ENCODE assay signal across 18 cellular contexts in the genomic region with DNA sequence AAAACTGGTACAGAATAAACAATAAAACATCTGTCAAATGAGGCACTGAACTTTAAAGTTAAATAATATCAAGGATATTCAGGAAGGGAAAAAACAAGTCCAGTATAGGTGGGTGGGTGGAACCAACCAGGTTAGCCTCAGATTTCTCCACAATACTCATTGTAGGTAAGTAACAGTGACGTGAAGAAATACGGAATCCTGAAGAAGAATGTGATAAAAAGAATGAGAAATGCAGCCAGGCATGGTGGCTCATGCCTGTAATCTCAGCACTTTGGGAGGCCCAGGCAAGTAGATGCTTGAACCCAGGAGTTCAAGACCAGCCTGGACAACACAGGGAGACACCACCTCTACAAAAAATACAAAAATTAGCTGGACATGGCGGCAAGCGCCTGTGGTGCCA. TPM values are rescaled to one million over a fixed set of nuclear protein-coding genes. Genes with fewer than 3 reads are reported as not detected.
DNase-seq lines count a peak whose midpoint lies in the region; ATAC-seq and TF ChIP-seq lines count a peak whose summit lies in the region.
"Had no signal": no experiment of that assay in that cellular context is flagged by ENCODE, and none has a peak within 500 bp of the region (broad histone marks: within the 10 kb centered on the region; RNA-seq: fewer than 3 reads in every experiment).

No MANE protein-coding gene starts in this region.

- CTCF ChIA-PET in MCF 10A (lab: Yijun Ruan, JAX), result no interaction called here
- CTCF ChIA-PET in CD4-positive, alpha-beta memory T cell (lab: Charles Lee; ENCODE audit: partially characterized antibody), result no interaction called here

- intact Hi-C loops in MCF 10A (cut with micrococcal nuclease) (no loop called here), breast epithelium (cut with DNase I; ENCODE audit: low total_unique reads) (no loop called here)
- intact Hi-C loops in CD4-positive, alpha-beta memory T cell (cut with micrococcal nuclease), result no loop called here

- H3K36me3 ChIP-seq in breast epithelium (no peaks in the 10 kb centered on the region), endodermal cell (ENCODE audit: control insufficient read depth, insufficient read depth, low read length) (peaks cover 26% of the 10 kb centered on the region)
- H3K36me3 ChIP-seq in CD4-positive, alpha-beta memory T cell (ENCODE audit: insufficient read depth, low read length), result no peaks in the 10 kb centered on the region

- H3K27me3 Mint-ChIP-seq in MCF 10A (ENCODE audit: insufficient read depth, unreplicated experiment) (no peaks in the 10 kb centered on the region), endodermal cell (ENCODE audit: insufficient read depth) (no peaks in the 10 kb centered on the region), neural crest cell (ENCODE audit: low read depth) (no peaks in the 10 kb centered on the region)
- no peaks in the 10 kb centered on the region for H3K27me3 Mint-ChIP-seq in CD4-positive, alpha-beta memory T cell
- H3K27me3 Mint-ChIP-seq: B cell had no signal

- H3K36me3 Mint-ChIP-seq in MCF 10A (ENCODE audit: insufficient read depth, unreplicated experiment), result no peaks in the 10 kb centered on the region
- peaks cover 21% of the 10 kb centered on the region for H3K36me3 Mint-ChIP-seq in endodermal cell (ENCODE audit: low read depth)
- no peaks in the 10 kb centered on the region for H3K36me3 Mint-ChIP-seq in neural crest cell (ENCODE audit: low read depth)
- H3K36me3 Mint-ChIP-seq in CD4-positive, alpha-beta memory T cell, result peaks cover 0 to 8% of the 10 kb centered on the region in 2 donors

- peak overlapping the region; percentile 42 for H3K27ac Mint-ChIP-seq in MCF 10A (ENCODE audit: low read depth, unreplicated experiment)
- peak overlapping the region; percentile 81 for H3K27ac Mint-ChIP-seq in endodermal cell
- H3K27ac Mint-ChIP-seq in neural crest cell (ENCODE audit: unreplicated experiment), result peak overlapping the region; percentile 12
- H3K27ac Mint-ChIP-seq in CD4-positive, alpha-beta memory T cell, result peak overlapping the region in 2 of 7 donors; percentile 36 to 55

- 96% methylated on average over 4 of the region's 4 CpGs; no CpG with 5 or more reads in 1 of the 2 experiments for WGBS in endodermal cell (ENCODE audit: insufficient coverage in 1 of 2, insufficient read length in 1 of 2), 2 experiments

- ATAC-seq in HG02588 (IDR thresholded peaks at IDR 0.05; ENCODE audit: unreplicated experiment), result no peak
- ATAC-seq: HCT116 had no signal

- BruUV-seq in MCF 10A (replicated peaks; lab: Mats Ljungman, UMichigan), result no TSS peak

- H3K4me3 Mint-ChIP-seq in MCF 10A (ENCODE audit: unreplicated experiment), result no peak overlapping the region
- H3K4me3 Mint-ChIP-seq in endodermal cell, result no peak overlapping the region
- H3K4me3 Mint-ChIP-seq in neural crest cell, result no peak overlapping the region
- H3K4me3 Mint-ChIP-seq in CD4-positive, alpha-beta memory T cell, result peak overlapping the region in 1 of 8 donors; percentile 45
- H3K4me3 Mint-ChIP-seq: B cell had no signal

- POLR2A ChIA-PET in MCF 10A (lab: Yijun Ruan, JAX), result interaction anchor here (0.9 to 1.4 kb wide), 2 partner anchors 11 to 13 kb away, joined by 3 read pairs; no protein-coding TSS in a partner anchor
- POLR2A ChIA-PET in CD4-positive, alpha-beta memory T cell (lab: Charles Lee; ENCODE audit: partially characterized antibody), result no interaction called here

- H3K27me3 ChIP-seq in breast epithelium, result no peaks in the 10 kb centered on the region
- H3K27me3 ChIP-seq in endodermal cell (ENCODE audit: control insufficient read depth, insufficient read depth, low read length, poor library complexity, severe bottlenecking), result no peaks in the 10 kb centered on the region
- H3K27me3 ChIP-seq in CD4-positive, alpha-beta memory T cell (ENCODE audit: insufficient read depth, low read length), result no peaks in the 10 kb centered on the region

- H3K9ac ChIP-seq in endodermal cell (ENCODE audit: extremely low read depth, low read length, poor library complexity, severe bottlenecking), result no peak overlapping the region

- TF ChIP-seq POLR2A in breast epithelium (IDR thresholded peaks at IDR 0.05), result no peak

- H3K27ac ChIP-seq in breast epithelium (no peak overlapping the region), endodermal cell (ENCODE audit: low read depth, low read length) (no peak overlapping the region)
- H3K27ac ChIP-seq in CD4-positive, alpha-beta memory T cell (ENCODE audit: low read depth, low read length), result no peak overlapping the region

- peaks cover 25% of the 10 kb centered on the region for H3K4me1 Mint-ChIP-seq in MCF 10A (ENCODE audit: insufficient read depth, unreplicated experiment)
- H3K4me1 Mint-ChIP-seq in endodermal cell, result peaks cover 9% of the 10 kb centered on the region
- H3K4me1 Mint-ChIP-seq in neural crest cell, result peaks cover 3% of the 10 kb centered on the region
- H3K4me1 Mint-ChIP-seq in CD4-positive, alpha-beta memory T cell, result peaks cover 32 to 81% (median 60%) of the 10 kb centered on the region in 4 donors

- H3K9me3 ChIP-seq in breast epithelium (no peaks in the 10 kb centered on the region), endodermal cell (ENCODE audit: control insufficient read depth, low read length) (no peaks in the 10 kb centered on the region)
- H3K9me3 ChIP-seq in CD4-positive, alpha-beta memory T cell (ENCODE audit: control insufficient read depth in 1 of 2, low read length in 2 of 2), result no peaks in the 10 kb centered on the region

- no peaks in the 10 kb centered on the region for H3K9me3 Mint-ChIP-seq in MCF 10A (ENCODE audit: unreplicated experiment)
- peaks cover 3% of the 10 kb centered on the region for H3K9me3 Mint-ChIP-seq in endodermal cell
- H3K9me3 Mint-ChIP-seq in neural crest cell, result no peaks in the 10 kb centered on the region
- peaks cover 0 to 2% (median 0%) of the 10 kb centered on the region in 8 donors for H3K9me3 Mint-ChIP-seq in CD4-positive, alpha-beta memory T cell

- DNase-seq in MCF 10A (ENCODE audit: unreplicated experiment) (no peak), breast epithelium (ENCODE audit: low spot score in 2 of 2) (no peak), endodermal cell (no peak), neural crest cell (ENCODE audit: low read depth, low spot score) (no peak), NCI-H128 (lab: John Stamatoyannopoulos, UW; ENCODE audit: unreplicated experiment) (no peak)
- no peak for DNase-seq in CD4-positive, alpha-beta memory T cell
- DNase-seq: COR-L47, DMS 273 treated with DMSO at 0.1 percent for 48 hours, DND-41, NCI-H1105, NCI-H1694 treated with DMSO at 0.1 percent for 48 hours, NCI-H510A treated with DMSO at 0.1 percent for 48 hours, NCI-H82, OCI-M1, SHP77 treated with DMSO at 0.1 percent for 48 hours had no signal

- no peak for TF ChIP-seq CTCF in MCF 10A (IDR thresholded peaks at IDR 0.05; ENCODE audit: unreplicated experiment)
- TF ChIP-seq CTCF in breast epithelium (IDR thresholded peaks at IDR 0.05), result no peak
- TF ChIP-seq CTCF in endodermal cell (conservative IDR thresholded peaks at IDR 0.05), result no peak
- TF ChIP-seq CTCF in neural crest cell (conservative IDR thresholded peaks at IDR 0.05), result no peak

- H3K4me3 ChIP-seq in breast epithelium (no peak overlapping the region), endodermal cell (ENCODE audit: low read length) (no peak overlapping the region)
- no peak overlapping the region for H3K4me3 ChIP-seq in CD4-positive, alpha-beta memory T cell (ENCODE audit: low read length in 2 of 2)

- H3K4me1 ChIP-seq in breast epithelium (no peaks in the 10 kb centered on the region), endodermal cell (ENCODE audit: control insufficient read depth, insufficient read depth, low read length) (no peaks in the 10 kb centered on the region)
- H3K4me1 ChIP-seq in CD4-positive, alpha-beta memory T cell (ENCODE audit: insufficient read depth, low read length), result peaks cover 24% of the 10 kb centered on the region

RNA-seq across cellular contexts. Expression of a gene that starts 47.3 kb away (rescaled TPM):
- total RNA-seq in MCF 10A (2022) (65.1 and 78.5 TPM in 2 replicates), breast epithelium (10 to 100 TPM; 43.3 to 56.5 (median 43.4) TPM), endodermal cell (100 to 1,000 TPM in 1 of 2 donors, 10 to 100 TPM in 1; 85.5 to 104 TPM), neural crest cell (98.5 and 119 TPM in 2 replicates)
- 79.2 TPM for polyA plus RNA-seq in endodermal cell (2013, experiment 1 of 2)
- polyA plus RNA-seq in endodermal cell (2013, experiment 2 of 2), result 71.8 TPM
- total RNA-seq in CD4-positive, alpha-beta memory T cell, result 10 to 100 TPM; 56.9 to 61.6 TPM
- 10 to 100 TPM; 62.4 to 69.4 TPM for polyA plus RNA-seq in CD4-positive, alpha-beta memory T cell

RNA-seq across cellular contexts. Expression of a gene that starts 55.4 kb away (rescaled TPM):
- total RNA-seq in MCF 10A (2022) (34.9 and 42.8 TPM in 2 replicates), breast epithelium (10 to 100 TPM; 36.3 to 44.2 (median 42.1) TPM), endodermal cell (10 to 100 TPM; 48.0 to 62.4 TPM), neural crest cell (73.5 and 78.1 TPM in 2 replicates)
- polyA plus RNA-seq in endodermal cell (2013, experiment 1 of 2), result 42.5 TPM
- polyA plus RNA-seq in endodermal cell (2013, experiment 2 of 2), result 40.5 TPM
- 10 to 100 TPM; 72.7 to 74.7 TPM for total RNA-seq in CD4-positive, alpha-beta memory T cell
- 10 to 100 TPM in 1 of 2 donors, 1 to 10 TPM in 1; 7.9 to 23.0 TPM for polyA plus RNA-seq in CD4-positive, alpha-beta memory T cell
